ENCODE assay signal across 8 cellular contexts in the genomic region with DNA sequence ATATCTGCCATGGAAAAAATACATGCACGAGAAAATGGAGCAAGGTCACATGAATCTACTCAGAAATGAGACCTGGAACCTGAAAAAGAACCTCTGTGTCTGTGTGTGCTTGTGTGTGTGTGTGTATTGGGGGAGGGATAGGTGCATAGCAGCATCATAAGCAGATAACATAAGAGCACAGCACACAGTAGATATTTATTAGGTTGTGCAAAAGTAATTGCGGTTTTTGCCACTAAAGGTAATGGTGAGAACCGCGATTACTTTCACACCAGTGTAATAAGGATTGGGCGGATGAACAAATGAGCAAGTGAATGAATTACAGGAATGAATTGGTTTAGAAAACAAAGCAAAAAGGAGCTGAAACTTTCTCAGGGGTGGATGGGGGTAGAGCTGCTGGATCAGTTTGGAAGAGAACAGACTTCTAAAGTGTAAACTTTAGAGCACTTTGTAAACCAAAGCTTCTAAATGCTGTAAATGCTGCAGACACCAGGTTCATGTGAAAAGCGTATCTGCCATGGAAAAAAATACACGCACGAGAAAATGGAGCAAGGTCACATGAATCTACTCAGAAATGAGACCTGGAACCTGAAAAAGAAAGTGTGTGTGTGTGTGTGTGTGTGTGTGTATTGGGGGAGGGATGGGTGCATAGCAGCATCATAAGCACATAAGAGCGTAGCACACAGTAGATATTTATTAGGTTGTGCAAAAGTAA.
DNase-seq lines count a peak whose midpoint lies in the region; ATAC-seq and TF ChIP-seq lines count a peak whose summit lies in the region.

No MANE protein-coding gene starts in this region.

- POLR2A ChIA-PET in Caco-2 (lab: Charles Lee) = no interaction called here

- H3K4me3 ChIP-seq in Caco-2 (ENCODE audit: low read depth, low read length) = no peak overlapping the region
- H3K4me3 ChIP-seq in colonic mucosa = no peak overlapping the region

- no peaks in the 10 kb centered on the region for H3K27me3 ChIP-seq in Caco-2 (replicated peaks; ENCODE audit: control insufficient read depth, insufficient read depth, low read length)
- H3K27me3 ChIP-seq in colonic mucosa = no peaks in the 10 kb centered on the region

- no peak for DNase-seq in Caco-2
- DNase-seq in colonic mucosa = peak; percentile 17
- DNase-seq in osteocyte (ENCODE audit: extremely low spot score, unreplicated experiment) = no peak
- no peak for DNase-seq in UCSD-AML1 (lab: John Stamatoyannopoulos, UW; ENCODE audit: unreplicated experiment)
- DNase-seq in NCI-H2171 (lab: John Stamatoyannopoulos, UW) = no peak
- no peak for DNase-seq in EL
- DNase-seq in NCI-H2107 (lab: John Stamatoyannopoulos, UW) = no peak

- CTCF ChIA-PET in Caco-2 (lab: Charles Lee) = interaction anchor here (0.7 to 1.3 kb wide), 2 partner anchors 112 to 360 kb away, joined by 3 to 7 read pairs; no protein-coding TSS in a partner anchor

- BruUV-seq in Caco-2 (replicated peaks; lab: Mats Ljungman, UMichigan) = TSS peak; percentile 28

- peaks cover 63% of the 10 kb centered on the region for H3K4me1 Mint-ChIP-seq in Caco-2 (ENCODE audit: low read depth, unreplicated experiment)
- H3K4me1 Mint-ChIP-seq in osteocyte (ENCODE audit: unreplicated experiment) = peaks cover 48% of the 10 kb centered on the region

- H3K36me3 ChIP-seq in Caco-2 (ENCODE audit: control insufficient read depth, insufficient read depth, low read length) = no peaks in the 10 kb centered on the region
- no peaks in the 10 kb centered on the region for H3K36me3 ChIP-seq in colonic mucosa

- H3K9me3 Mint-ChIP-seq in Caco-2 (ENCODE audit: unreplicated experiment) = no peaks in the 10 kb centered on the region
- H3K9me3 Mint-ChIP-seq in osteocyte (ENCODE audit: unreplicated experiment) = no peaks in the 10 kb centered on the region

- H3K9ac ChIP-seq in colonic mucosa (ENCODE audit: low read depth in 2 of 2, low read length in 2 of 2) = peak overlapping the region in 1 of 2 donors; percentile 78

- H3K27ac Mint-ChIP-seq in Caco-2 (ENCODE audit: unreplicated experiment) = peak overlapping the region; percentile 94
- H3K27ac Mint-ChIP-seq in osteocyte (ENCODE audit: unreplicated experiment) = peak overlapping the region; percentile 98

- peak overlapping the region; percentile 68 for H3K27ac ChIP-seq in colonic mucosa

- H3K36me3 Mint-ChIP-seq in Caco-2 (ENCODE audit: insufficient read depth, unreplicated experiment) = peaks cover 20% of the 10 kb centered on the region
- H3K36me3 Mint-ChIP-seq in osteocyte (ENCODE audit: unreplicated experiment) = no peaks in the 10 kb centered on the region

- H3K4me1 ChIP-seq in Caco-2 = peaks cover 72% of the 10 kb centered on the region
- peaks cover 6% of the 10 kb centered on the region for H3K4me1 ChIP-seq in colonic mucosa

- H3K9me3 ChIP-seq in Caco-2 = no peaks in the 10 kb centered on the region
- H3K9me3 ChIP-seq in colonic mucosa = no peaks in the 10 kb centered on the region

- intact Hi-C loops in Caco-2 (cut with micrococcal nuclease; ENCODE audit: unreplicated experiment) = loop anchor here (1.0 to 2.0 kb wide), 2 partner anchors 8 to 473 kb away; no protein-coding TSS in a partner anchor
- intact Hi-C loops in colonic mucosa (cut with DNase I) = no loop called here

- TF ChIP-seq CTCF in Caco-2 (IDR thresholded peaks at IDR 0.05; ENCODE audit: insufficient read depth in 1 of 2, low read depth in 1 of 2, low read length in 1 of 2, severe bottlenecking in 1 of 2, unreplicated experiment in 1 of 2) = no peak
- no peak for TF ChIP-seq CTCF in colonic mucosa (IDR thresholded peaks at IDR 0.05)
- TF ChIP-seq CTCF in osteocyte (IDR thresholded peaks at IDR 0.05) = no peak

- H3K4me3 Mint-ChIP-seq in Caco-2 (ENCODE audit: unreplicated experiment) (peak overlapping the region; percentile 72), osteocyte (ENCODE audit: unreplicated experiment) (no peak overlapping the region)

- no peaks in the 10 kb centered on the region for H3K27me3 Mint-ChIP-seq in Caco-2 (ENCODE audit: insufficient read depth, unreplicated experiment)
- H3K27me3 Mint-ChIP-seq in osteocyte (ENCODE audit: unreplicated experiment) = no peaks in the 10 kb centered on the region

- peak; percentile 38 for ATAC-seq in HG03354 (IDR thresholded peaks at IDR 0.05; ENCODE audit: poor library complexity, severe bottlenecking, unreplicated experiment)
